23 cellular contexts compared by ENCODE assay signal in genomic region chr14:100555436-100556067, GRCh38.
"Had no signal": no experiment of that assay in that cellular context is flagged by ENCODE, and none has a peak within 500 bp of the region (broad histone marks: within the 10 kb centered on the region; RNA-seq: fewer than 3 reads in every experiment).

No MANE protein-coding gene starts in this region.

- H3K9me3 Mint-ChIP-seq: activated CD4-positive, alpha-beta T cell treated with anti-CD3 and anti-CD28 coated beads, Interleukin-2, amount 10 ng/mL, durations not matched to agents 7 days and 5 days; activated naive CD8-positive, alpha-beta T cell treated with anti-CD3 and anti-CD28 coated beads for 36 hours; activated T-helper 17 cell treated with anti-CD3 and anti-CD28 coated beads, Interleukin-2, amount 50 U/mL, for 72 hours; mesothelial cell of epicardium; naive thymus-derived CD8-positive, alpha-beta T cell; stimulated activated naive B cell treated with anti-CD40 and anti-IgM and Interleukin-4, amounts not matched to agents 10 μg/mL and 1 μg/mL and 100 μg/mL, for 72 hours had no signal

- H3K4me3 ChIP-seq: esophagus muscularis mucosa, prostate gland, skin epidermis, transverse colon had no signal

- H3K36me3 ChIP-seq: esophagus muscularis mucosa, prostate gland, transverse colon had no signal

- H3K27me3 Mint-ChIP-seq: activated CD4-positive, alpha-beta T cell treated with anti-CD3 and anti-CD28 coated beads, Interleukin-2, amount 10 ng/mL, durations not matched to agents 7 days and 5 days; activated naive CD8-positive, alpha-beta T cell treated with anti-CD3 and anti-CD28 coated beads for 36 hours; activated T-helper 17 cell treated with anti-CD3 and anti-CD28 coated beads, Interleukin-2, amount 50 U/mL, for 72 hours had no signal

- H3K4me3 Mint-ChIP-seq: activated CD4-positive, alpha-beta T cell treated with anti-CD3 and anti-CD28 coated beads, Interleukin-2, amount 10 ng/mL, durations not matched to agents 7 days and 5 days; activated CD8-positive, alpha-beta T cell treated with anti-CD3 and anti-CD28 coated beads, Interleukin-2, amount 10 ng/mL, durations not matched to agents 7 days and 5 days; activated naive CD8-positive, alpha-beta T cell treated with anti-CD3 and anti-CD28 coated beads for 36 hours; activated T-helper 17 cell treated with anti-CD3 and anti-CD28 coated beads, Interleukin-2, amount 50 U/mL, for 72 hours; mesothelial cell of epicardium; naive thymus-derived CD8-positive, alpha-beta T cell; stimulated activated naive B cell treated with anti-CD40 and anti-IgM and Interleukin-4, amounts not matched to agents 10 μg/mL and 1 μg/mL and 100 μg/mL, for 72 hours had no signal

- H3K4me1 Mint-ChIP-seq: activated T-helper 17 cell treated with anti-CD3 and anti-CD28 coated beads, Interleukin-2, amount 50 U/mL, for 72 hours; mesothelial cell of epicardium had no signal

- ATAC-seq: activated CD8-positive, alpha-beta T cell treated with anti-CD3 and anti-CD28 coated beads, Interleukin-2, amount 10 ng/mL, durations not matched to agents 7 days and 5 days; activated T-helper 17 cell treated with anti-CD3 and anti-CD28 coated beads, Interleukin-2, amount 50 U/mL, for 72 hours; left ventricle myocardium superior; naive thymus-derived CD8-positive, alpha-beta T cell; right cardiac atrium; stimulated activated naive B cell treated with anti-CD40 and anti-IgM and Interleukin-4, amounts not matched to agents 10 μg/mL and 1 μg/mL and 100 μg/mL, for 72 hours had no signal

- H3K27ac ChIP-seq: esophagus muscularis mucosa, prostate gland, transverse colon, VCaP had no signal

- H3K27me3 ChIP-seq: esophagus muscularis mucosa had no signal

- FAIRE-seq: astrocyte, frontal cortex, urothelium cell line had no signal

- H3K27ac Mint-ChIP-seq: activated CD4-positive, alpha-beta T cell treated with anti-CD3 and anti-CD28 coated beads, Interleukin-2, amount 10 ng/mL, durations not matched to agents 7 days and 5 days; activated CD8-positive, alpha-beta T cell treated with anti-CD3 and anti-CD28 coated beads, Interleukin-2, amount 10 ng/mL, durations not matched to agents 7 days and 5 days; activated naive CD8-positive, alpha-beta T cell treated with anti-CD3 and anti-CD28 coated beads for 36 hours; activated T-helper 17 cell treated with anti-CD3 and anti-CD28 coated beads, Interleukin-2, amount 50 U/mL, for 72 hours; mesothelial cell of epicardium; stimulated activated naive B cell treated with anti-CD40 and anti-IgM and Interleukin-4, amounts not matched to agents 10 μg/mL and 1 μg/mL and 100 μg/mL, for 72 hours had no signal

- H3K4me1 ChIP-seq: prostate gland had no signal

- DNase-seq: activated CD4-positive, alpha-beta T cell treated with anti-CD3 and anti-CD28 coated beads, Interleukin-2, amount 10 ng/mL, durations not matched to agents 7 days and 5 days; activated CD4-positive, CD25-positive, alpha-beta regulatory T cell treated with anti-CD3 and anti-CD28 coated beads, Interleukin-2, amount 50 U/mL, for 72 hours; activated CD8-positive, alpha-beta T cell treated with anti-CD3 and anti-CD28 coated beads, Interleukin-2, amount 10 ng/mL, durations not matched to agents 7 days and 5 days; activated naive CD8-positive, alpha-beta T cell treated with anti-CD3 and anti-CD28 coated beads for 36 hours; activated T-cell treated with anti-CD3 and anti-CD28 coated beads, Interleukin-2, amount 50 U/mL, for 1 hour; central memory CD4-positive, alpha-beta T cell; effector memory CD4-positive, alpha-beta T cell; hippocampal formation; left ventricle myocardium superior; mammary epithelial cell; naive thymus-derived CD8-positive, alpha-beta T cell; right cardiac atrium; stimulated activated naive B cell treated with anti-CD40 and anti-IgM and Interleukin-4, amounts not matched to agents 10 μg/mL and 1 μg/mL and 100 μg/mL, for 72 hours; transverse colon had no signal

- H3K9me3 ChIP-seq: esophagus muscularis mucosa, prostate gland, transverse colon had no signal

- H3K36me3 Mint-ChIP-seq: activated naive CD8-positive, alpha-beta T cell treated with anti-CD3 and anti-CD28 coated beads for 36 hours; mesothelial cell of epicardium; naive thymus-derived CD8-positive, alpha-beta T cell; stimulated activated naive B cell treated with anti-CD40 and anti-IgM and Interleukin-4, amounts not matched to agents 10 μg/mL and 1 μg/mL and 100 μg/mL, for 72 hours had no signal
